23 cellular contexts compared by ENCODE assay signal in genomic region chr12:114882083-114882482, GRCh38.
"Had no signal": no experiment of that assay in that cellular context is flagged by ENCODE, and none has a peak within 500 bp of the region (broad histone marks: within the 10 kb centered on the region; RNA-seq: fewer than 3 reads in every experiment).

No MANE protein-coding gene starts in this region.

- H3K27me3 ChIP-seq: stomach, suprapubic skin, testis, thyroid gland, tibial nerve, transverse colon, upper lobe of left lung, upper lobe of right lung, uterus, vagina had no signal

- H3K9me3 ChIP-seq: stomach, suprapubic skin, testis, thoracic aorta, thyroid gland, tibial artery, tibial nerve, transverse colon, upper lobe of left lung, upper lobe of right lung, uterus, vagina had no signal

- H3K4me3 ChIP-seq: stomach, suprapubic skin, testis, thoracic aorta, thyroid gland, tibial artery, tibial nerve, transverse colon, upper lobe of left lung, upper lobe of right lung, uterus, vagina had no signal

- H3K27ac ChIP-seq: stomach, suprapubic skin, testis, thoracic aorta, thyroid gland, tibial artery, tibial nerve, transverse colon, upper lobe of left lung, upper lobe of right lung, uterus, vagina had no signal

- H3K4me1 ChIP-seq: stomach, suprapubic skin, testis, thyroid gland, tibial artery, tibial nerve, transverse colon, upper lobe of left lung, upper lobe of right lung, uterus had no signal

- H3K36me3 ChIP-seq: stomach, suprapubic skin, thoracic aorta, thyroid gland, tibial artery, tibial nerve, transverse colon, upper lobe of left lung, upper lobe of right lung, uterus, vagina had no signal

- DNase-seq: stimulated activated CD4-positive, alpha-beta T cell treated with anti-CD3 and anti-CD28 coated beads, Interleukin-2, amount 100 ng/mL, for 48 hours; stimulated activated CD4-positive, alpha-beta T cell treated with anti-CD3 and anti-CD28 coated beads, Interleukin-4, amount 100 ng/mL, for 1 hour; stimulated activated CD4-positive, alpha-beta T cell treated with anti-CD3 and anti-CD28 coated beads, Interleukin-4, amount 100 ng/mL, for 24 hours; stimulated activated CD4-positive, alpha-beta T cell treated with anti-CD3 and anti-CD28 coated beads, Interleukin-4, amount 100 ng/mL, for 4 hours; stimulated activated CD8-positive, alpha-beta memory T cell treated with anti-CD3 and anti-CD28 coated beads, Interleukin-4, amount 100 ng/mL, for 48 hours; stimulated activated naive B cell treated with anti-CD40 and anti-IgM and Interleukin-4, amounts not matched to agents 10 μg/mL and 1 μg/mL and 100 μg/mL, for 72 hours; stimulated activated naive CD4-positive, alpha-beta T cell; stimulated activated naive CD4-positive, alpha-beta T cell treated with Interleukin-2 at 50 U/mL for 16 hours; stimulated activated naive CD8-positive, alpha-beta T cell treated with anti-CD3 and anti-CD28 coated beads, Interleukin-15, amount 100 ng/mL, for 72 hours; stimulated activated naive CD8-positive, alpha-beta T cell treated with anti-CD3 and anti-CD28 coated beads, Interleukin-15, Interleukin-2, amounts not matched to agents 100 U/mL and 50 U/mL, for 24 hours; stomach; substantia nigra; testis; thyroid gland; tibial artery; transverse colon; upper lobe of left lung; upper lobe of right lung; uterus had no signal
